1 cellular context compared by ENCODE assay signal in the genomic region with DNA sequence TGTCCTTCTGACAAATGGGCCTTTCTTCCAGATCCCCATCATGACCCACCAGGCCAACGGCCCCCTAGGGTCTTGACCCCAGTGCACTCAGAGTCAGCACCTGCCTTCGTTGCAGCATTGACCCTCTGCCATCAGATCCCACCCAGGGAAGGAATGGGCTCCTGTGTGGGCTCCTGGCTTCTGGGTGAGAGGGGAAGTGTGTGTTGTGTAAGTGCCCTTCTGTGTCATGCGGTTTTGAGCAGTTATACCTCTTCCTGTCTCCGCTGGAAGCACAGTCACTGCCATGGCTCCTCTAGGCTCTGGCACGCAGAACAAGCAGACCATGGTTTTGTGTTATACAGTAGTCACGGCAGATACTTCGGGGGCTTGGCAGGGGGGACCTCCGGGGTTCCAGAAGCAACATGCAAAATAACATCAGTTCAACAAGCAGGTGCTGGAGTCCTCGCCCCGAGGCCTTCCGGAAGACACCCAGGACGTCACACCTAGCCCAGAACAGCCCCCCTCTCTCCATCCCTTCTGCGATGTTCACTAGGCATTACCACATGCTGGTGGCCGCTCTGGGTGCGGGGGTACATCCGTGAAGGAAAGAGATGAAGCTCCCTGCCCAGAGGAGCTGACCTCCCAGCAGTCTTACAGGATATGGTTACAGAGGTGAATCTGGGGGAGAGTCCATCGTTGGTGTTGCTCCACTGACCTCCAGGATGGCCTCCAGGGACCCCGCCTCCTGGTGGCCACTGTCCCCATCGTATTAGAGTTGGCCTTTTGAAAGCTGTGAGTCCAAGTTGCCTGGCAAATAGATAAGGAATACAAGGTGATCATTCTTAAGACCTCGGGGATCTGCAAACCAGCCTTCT.
TF ChIP-seq lines count a peak whose summit lies in the region.

No MANE protein-coding gene starts in this region.

TF ChIP-seq in GM12878, 131 proteins besides CTCF, POLR2A, EP300 and RAD21 (continued from another document):
- TF ChIP-seq CUX1 (IDR thresholded peaks at IDR 0.05; ENCODE audit: insufficient replicate concordance, low read depth, low read length): no peak
- peak; percentile 62 for TF ChIP-seq NR2F1 (conservative IDR thresholded peaks at IDR 0.05)
- TF ChIP-seq E4F1 (IDR thresholded peaks at IDR 0.05; ENCODE audit: borderline replicate concordance, partially characterized antibody): no peak
